Comparison of ENCODE assay signal across 8 cellular contexts in the genomic region with DNA sequence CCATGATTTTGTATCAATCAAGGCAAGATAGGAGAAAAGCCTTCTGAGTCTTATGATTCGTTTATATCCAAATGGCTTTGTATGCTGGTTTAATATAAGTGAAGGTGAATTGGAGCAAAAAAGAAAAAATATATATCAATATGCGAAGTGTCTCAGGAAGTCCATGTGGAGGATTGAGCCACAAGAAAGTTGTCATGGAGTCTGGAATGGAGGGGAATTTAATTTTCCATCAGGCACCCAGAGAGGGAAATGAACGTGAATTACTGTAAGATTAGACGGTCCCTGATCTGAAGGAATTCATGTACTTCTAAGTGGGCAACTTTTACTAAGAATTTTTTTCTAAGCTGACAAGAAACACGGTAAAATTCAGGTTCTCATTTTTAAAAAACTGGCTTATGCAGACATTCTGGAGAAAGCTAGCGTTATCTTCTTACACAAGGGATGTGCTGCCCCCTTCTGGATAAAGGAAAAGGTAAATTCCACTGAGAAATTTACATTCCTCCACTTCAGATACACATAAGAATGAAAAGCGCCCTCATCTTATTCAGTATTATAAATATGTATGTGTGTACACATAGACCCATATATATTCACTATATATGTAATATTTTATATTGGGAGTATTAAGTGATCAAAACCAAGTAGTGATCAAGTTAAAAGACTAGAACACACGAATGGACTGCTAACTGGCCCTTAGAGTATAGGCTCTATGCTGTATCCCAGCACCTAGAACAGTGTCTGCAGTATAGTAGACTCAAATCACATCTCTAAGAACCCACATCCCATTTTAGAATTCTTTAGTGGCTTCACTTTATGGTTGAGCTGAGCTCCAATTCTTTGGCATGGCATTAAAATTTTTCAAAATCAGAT.
DNase-seq lines count a peak whose midpoint lies in the region; ATAC-seq, FAIRE-seq and TF ChIP-seq lines count a peak whose summit lies in the region.

No MANE protein-coding gene starts in this region.

- H3K9me3 ChIP-seq in DND-41 (ENCODE audit: insufficient read depth, low read length, severe bottlenecking) = no peaks in the 10 kb centered on the region

- H3K9ac ChIP-seq in DND-41 (ENCODE audit: low read depth, low read length) = no peak overlapping the region

- no peak overlapping the region for H3K4me3 ChIP-seq in DND-41 (ENCODE audit: low read depth in 1 of 2, low read length in 2 of 2)
- H3K4me3 ChIP-seq in skeletal muscle cell (ENCODE audit: low read depth, low read length) = no peak overlapping the region

- ATAC-seq in DND-41 (ENCODE audit: insufficient read depth, low read depth) (peak; percentile 61; the same call in 2 of the 3 replicates), GM21528 (IDR thresholded peaks at IDR 0.05; ENCODE audit: low FRiP score, unreplicated experiment) (peak; percentile 70), HG03457 (IDR thresholded peaks at IDR 0.05; ENCODE audit: unreplicated experiment) (no peak)

- H3K27ac ChIP-seq in DND-41 (ENCODE audit: low read length) = no peak overlapping the region

- H2AFZ ChIP-seq in DND-41 (ENCODE audit: low read depth, low read length) = no peak overlapping the region

- no peak for FAIRE-seq in frontal cortex (lab: Jason Lieb, UNC)

- no peaks in the 10 kb centered on the region for H3K79me2 ChIP-seq in DND-41 (ENCODE audit: insufficient read depth, low read length)

- DNase-seq in DND-41 = no peak
- DNase-seq in LoVo (ENCODE audit: low spot score) = peak; percentile 61
- DNase-seq in SKM-1 (lab: John Stamatoyannopoulos, UW; ENCODE audit: unreplicated experiment) = peak; percentile 28
- peak; percentile 2 to 5 for DNase-seq in frontal cortex (ENCODE audit: low spot score in 2 of 2)
- peak; percentile 31 for DNase-seq in skeletal muscle cell (ENCODE audit: low read depth)
- no peak for DNase-seq in GF-D8 (lab: John Stamatoyannopoulos, UW)

- H3K27me3 ChIP-seq in DND-41 (ENCODE audit: insufficient read depth, low read length, poor library complexity) = no peaks in the 10 kb centered on the region

- H3K4me2 ChIP-seq in DND-41 (ENCODE audit: insufficient read depth, low read length) = no peak overlapping the region

- no peaks in the 10 kb centered on the region for H4K20me1 ChIP-seq in DND-41 (ENCODE audit: insufficient read depth, low read length)

- H3K4me1 ChIP-seq in DND-41 (ENCODE audit: insufficient read depth, low read length) = no peaks in the 10 kb centered on the region

- TF ChIP-seq CTCF in DND-41 (IDR thresholded peaks at IDR 0.05; ENCODE audit: borderline replicate concordance, extremely low read depth, low read length, poor library complexity, severe bottlenecking) = peak; percentile 63

- no peaks in the 10 kb centered on the region for H3K36me3 ChIP-seq in DND-41 (ENCODE audit: insufficient read depth, low read length)

Comparison
In these comparisons a context has a peak if more than half of its experiments do, and no peak if none do; other contexts are left out.
1. DNase-seq: peak in LoVo (single experiment), SKM-1 (single experiment), frontal cortex (2 of 2) and skeletal muscle cell (single experiment); none in DND-41 (single experiment) and GF-D8 (single experiment).